In the genomic region with DNA sequence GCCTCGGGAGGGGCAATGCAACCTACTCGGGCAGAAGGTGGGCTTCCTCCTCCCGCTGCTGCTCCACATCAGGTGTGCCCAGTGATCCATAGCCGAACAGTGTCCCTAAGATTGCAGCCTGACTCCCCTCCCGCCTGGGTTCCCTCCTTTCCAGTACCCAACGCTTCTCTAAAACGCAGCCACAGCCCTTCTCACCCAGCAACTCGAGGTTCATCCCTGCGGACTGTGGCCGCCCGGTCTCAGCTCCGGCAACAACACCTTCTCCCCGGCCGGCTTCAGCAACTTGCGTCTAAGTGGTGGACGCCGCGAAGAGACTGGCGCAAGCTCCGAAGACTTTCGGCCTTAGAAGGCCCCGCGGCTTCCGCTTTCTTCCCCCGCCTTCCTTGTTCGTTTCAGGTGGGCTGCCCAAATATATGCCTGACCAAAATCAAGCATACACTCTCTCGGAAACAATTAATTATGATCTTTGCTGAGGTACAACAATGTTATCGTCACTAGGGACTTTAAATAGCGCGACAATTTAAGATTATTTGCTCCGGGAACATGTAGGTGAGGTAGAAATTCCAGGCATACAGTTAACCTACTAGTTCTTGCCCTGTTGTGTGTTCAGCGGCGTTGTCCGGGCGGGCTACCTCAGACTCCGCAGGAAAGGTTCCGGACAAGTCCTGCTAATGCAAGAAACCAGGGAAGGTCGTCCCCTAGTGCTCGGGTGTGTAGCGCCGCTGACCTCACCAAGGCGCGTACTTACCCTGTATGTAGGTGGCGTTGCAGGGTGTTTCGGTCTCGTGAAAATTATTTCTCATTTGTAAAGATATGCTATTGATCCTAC, we compare ENCODE assay signal across 8 cellular contexts. TPM values are rescaled to one million over a fixed set of nuclear protein-coding genes. Genes with fewer than 3 reads are reported as not detected.
DNase-seq lines count a peak whose midpoint lies in the region; ATAC-seq lines count a peak whose summit lies in the region.

A gene with protein sequence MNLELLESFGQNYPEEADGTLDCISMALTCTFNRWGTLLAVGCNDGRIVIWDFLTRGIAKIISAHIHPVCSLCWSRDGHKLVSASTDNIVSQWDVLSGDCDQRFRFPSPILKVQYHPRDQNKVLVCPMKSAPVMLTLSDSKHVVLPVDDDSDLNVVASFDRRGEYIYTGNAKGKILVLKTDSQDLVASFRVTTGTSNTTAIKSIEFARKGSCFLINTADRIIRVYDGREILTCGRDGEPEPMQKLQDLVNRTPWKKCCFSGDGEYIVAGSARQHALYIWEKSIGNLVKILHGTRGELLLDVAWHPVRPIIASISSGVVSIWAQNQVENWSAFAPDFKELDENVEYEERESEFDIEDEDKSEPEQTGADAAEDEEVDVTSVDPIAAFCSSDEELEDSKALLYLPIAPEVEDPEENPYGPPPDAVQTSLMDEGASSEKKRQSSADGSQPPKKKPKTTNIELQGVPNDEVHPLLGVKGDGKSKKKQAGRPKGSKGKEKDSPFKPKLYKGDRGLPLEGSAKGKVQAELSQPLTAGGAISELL (minus strand): TSS at position 319 of the 829 bp plus-strand sequence. CDS start 105 bp downstream, at position 214.

- H3K9ac ChIP-seq in NT2/D1 (ENCODE audit: insufficient read length, low read depth), result peak within 1 kb of the TSS; percentile 98

- peak within 1 kb of the TSS; percentile 99 for H3K27ac ChIP-seq in mesodermal cell (ENCODE audit: low read depth, low read length, severe bottlenecking)

- ATAC-seq in GM21367 (IDR thresholded peaks at IDR 0.05; ENCODE audit: unreplicated experiment), result peak; percentile 90

- 0% methylated on average over 39 to 40 of the region's 46 CpGs for WGBS in mesodermal cell (ENCODE audit: insufficient coverage in 2 of 2), 2 experiments

- H3K9me3 ChIP-seq in NT2/D1 (ENCODE audit: insufficient read depth, low read length) (no peaks in the 10 kb centered on the region), mesodermal cell (ENCODE audit: control insufficient read depth, low read length) (no peaks in the 10 kb centered on the region)

- in situ Hi-C loops in Caki2 (cut with HindIII; ENCODE audit: low pct_unique_long_range_greater_than_20kb, low sequenced_read_pairs) (no loop called here), endometrial microvascular endothelial cells (cut with HindIII; ENCODE audit: inconsistent ontology term, low pct_unique_long_range_greater_than_20kb, low sequenced_read_pairs) (no loop called here)

- H3K27me3 ChIP-seq in NT2/D1 (ENCODE audit: insufficient read depth, insufficient read length), result no peaks in the 10 kb centered on the region

- H3K36me3 ChIP-seq in NT2/D1 (ENCODE audit: insufficient read depth, insufficient read length, low read length) (peaks cover 34% of the 10 kb centered on the region), mesodermal cell (ENCODE audit: control insufficient read depth, insufficient read depth, low read length) (peaks cover 19% of the 10 kb centered on the region)

- DNase-seq in Caki2 (ENCODE audit: low read depth) (peak; percentile 96), HUDEP-2 (lab: John Stamatoyannopoulos, UW; ENCODE audit: unreplicated experiment in 76 of 76) (peak in 75 of 76 experiments; percentile 53 to 99 (median 94)), NT2/D1 (ENCODE audit: low read depth, low spot score) (peak; percentile 100)
- DNase-seq in activated CD8-positive, alpha-beta memory T cell treated with anti-CD3 and anti-CD28 coated beads, Interleukin-2, amount 50 U/mL, for 1 hour (ENCODE audit: extremely low read depth), result peak; percentile 91
- peak; percentile 89 to 92 for DNase-seq in stimulated activated CD8-positive, alpha-beta memory T cell treated with anti-CD3 and anti-CD28 coated beads, Interleukin-15, amount 100 ng/mL, for 48 hours (ENCODE audit: low read depth in 2 of 2)

- H3K4me1 ChIP-seq in NT2/D1 (ENCODE audit: insufficient read depth, insufficient read length) (no peaks in the 10 kb centered on the region), mesodermal cell (ENCODE audit: control insufficient read depth, insufficient read depth, low read length, poor library complexity, severe bottlenecking) (peaks cover 4% of the 10 kb centered on the region)

- H3K4me3 ChIP-seq in NT2/D1 (ENCODE audit: insufficient read length, low read depth) (peak within 1 kb of the TSS; percentile 94), mesodermal cell (ENCODE audit: extremely low read depth, insufficient read depth, low read length, poor library complexity, severe bottlenecking) (peak within 1 kb of the TSS; percentile 98)

RNA-seq across cellular contexts. Expression of the gene that starts here (rescaled TPM):
- total RNA-seq in Caki2 (2014; rRNA removed; shearing (Covaris generic); ENCODE audit: low replicate concordance), result 30.4 and 31.1 TPM in 2 replicates
- total RNA-seq in endometrial microvascular endothelial cells (ENCODE audit: inconsistent ontology term), result 15.4 TPM
- 13.4 TPM for polyA plus RNA-seq in mesodermal cell (2013, experiment 1 of 2)
- polyA plus RNA-seq in mesodermal cell (2013, experiment 2 of 2), result 13.0 TPM

Comparison
In these comparisons a context has a peak if more than half of its experiments do, and no peak if none do; other contexts are left out.
1. Peak in every context shown above with its lines: DNase-seq, ATAC-seq, H3K4me3 ChIP-seq and H3K27ac ChIP-seq.